ENCODE assay signal across 22 cellular contexts in the genomic region with DNA sequence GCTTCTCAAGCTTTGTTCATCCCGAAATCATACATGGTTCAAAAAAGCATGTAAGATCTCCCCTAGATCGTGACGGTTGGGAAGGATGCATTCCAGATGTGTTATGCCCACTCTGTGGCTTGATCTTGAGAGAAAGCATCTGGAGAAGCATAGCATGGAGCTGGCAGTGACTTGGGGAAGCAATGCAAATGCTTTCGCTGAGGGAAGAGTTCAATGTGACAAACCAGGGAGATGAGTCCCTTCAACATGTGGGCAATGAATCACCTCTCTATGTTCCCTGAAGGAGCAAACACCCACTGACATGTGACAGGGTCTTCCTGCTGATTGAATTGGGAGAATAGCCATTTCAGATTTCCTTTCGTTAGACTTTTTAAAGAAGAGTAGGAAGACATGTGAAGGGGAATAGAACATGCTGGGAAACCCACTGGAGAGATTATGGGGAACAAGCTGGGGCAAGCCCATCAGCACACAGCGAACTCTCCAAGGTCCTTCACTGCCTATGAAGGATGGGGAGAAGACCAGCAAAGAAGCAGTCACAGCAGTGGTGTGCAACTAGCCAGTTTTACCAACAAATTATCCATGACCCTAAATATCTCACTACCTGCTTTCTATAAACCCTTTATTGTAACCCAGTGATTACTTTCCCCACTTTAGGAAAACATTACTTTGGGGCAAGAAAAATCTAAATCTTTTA. TPM values are rescaled to one million over a fixed set of nuclear protein-coding genes. Genes with fewer than 3 reads are reported as not detected.
DNase-seq lines count a peak whose midpoint lies in the region; ATAC-seq and TF ChIP-seq lines count a peak whose summit lies in the region.
"Had no signal": no experiment of that assay in that cellular context is flagged by ENCODE, and none has a peak within 500 bp of the region (broad histone marks: within the 10 kb centered on the region; RNA-seq: fewer than 3 reads in every experiment).

No MANE protein-coding gene starts in this region.

- H3K36me3 ChIP-seq in adipocyte (ENCODE audit: control insufficient read depth, insufficient read depth, low read length, severe bottlenecking): peaks cover 16% of the 10 kb centered on the region
- H3K36me3 ChIP-seq: SJSA1 had no signal

- no peaks in the 10 kb centered on the region for H3K36me3 Mint-ChIP-seq in natural killer cell treated with Interleukin-12 subunit alpha and Interleukin-12 subunit beta and Interleukin-15 and Interleukin-18, amount 100 ng/mL, for 72 hours
- H3K36me3 Mint-ChIP-seq: stimulated activated effector memory CD8-positive, alpha-beta T cell treated with anti-CD3 and anti-CD28 coated beads, Interleukin-12 subunit alpha, Interleukin-12 subunit beta, amount 100 ng/mL, for 72 hours had no signal

- H3K9ac ChIP-seq in adipocyte (ENCODE audit: low read length): no peak overlapping the region

- peak; percentile 25 for DNase-seq in AG20443 (ENCODE audit: low spot score)
- DNase-seq in HFF-Myc (ENCODE audit: extremely low read depth, low read depth): peak; percentile 72
- peak; percentile 79 for DNase-seq in adipocyte (ENCODE audit: low read depth)
- DNase-seq in foreskin keratinocyte: peak in 1 of 2 donors; percentile 43
- DNase-seq in natural killer cell treated with Interleukin-12 subunit alpha and Interleukin-12 subunit beta and Interleukin-15 and Interleukin-18, amount 100 ng/mL, for 72 hours (ENCODE audit: low spot score): no peak
- no peak for DNase-seq in posterior cingulate gyrus
- DNase-seq in DMS153 (lab: John Stamatoyannopoulos, UW): no peak
- DNase-seq: activated CD4-positive, alpha-beta T cell treated with anti-CD3 and anti-CD28 coated beads, Interleukin-2, amount 50 U/mL, for 48 hours; activated CD8-positive, alpha-beta memory T cell treated with anti-CD3 and anti-CD28 coated beads, Interleukin-2, amount 50 U/mL, for 48 hours; activated effector memory CD4-positive, alpha-beta T cell treated with Interleukin-2 at 50 U/mL for 16 hours; Kasumi-1; left lung; NCI-H187 treated with DMSO at 0.1 percent for 48 hours; NCI-H446; Peyer's patch; sigmoid colon; T-helper 17 cell had no signal

- no peak overlapping the region for H3K27ac ChIP-seq in foreskin keratinocyte
- H3K27ac ChIP-seq: left lung, Peyer's patch, SJSA1 had no signal

- no peak overlapping the region for H3K4me3 Mint-ChIP-seq in natural killer cell treated with Interleukin-12 subunit alpha and Interleukin-12 subunit beta and Interleukin-15 and Interleukin-18, amount 100 ng/mL, for 72 hours
- H3K4me3 Mint-ChIP-seq: dendritic cell treated with granulocyte-macrophage colony-stimulating factor and Interleukin-4, amounts not matched to agents 40 ng/mL and 50 ng/mL, for 4 days; stimulated activated effector memory CD8-positive, alpha-beta T cell treated with anti-CD3 and anti-CD28 coated beads, Interleukin-12 subunit alpha, Interleukin-12 subunit beta, amount 100 ng/mL, for 72 hours; T-helper 17 cell had no signal

- intact Hi-C loops in posterior cingulate gyrus (cut with DNase I): no loop called here

- no peaks in the 10 kb centered on the region for H3K4me1 Mint-ChIP-seq in natural killer cell treated with Interleukin-12 subunit alpha and Interleukin-12 subunit beta and Interleukin-15 and Interleukin-18, amount 100 ng/mL, for 72 hours (ENCODE audit: low read depth in 2 of 2)
- H3K4me1 Mint-ChIP-seq: stimulated activated effector memory CD8-positive, alpha-beta T cell treated with anti-CD3 and anti-CD28 coated beads, Interleukin-12 subunit alpha, Interleukin-12 subunit beta, amount 100 ng/mL, for 72 hours; T-helper 17 cell had no signal

- TF ChIP-seq CTCF in HFF-Myc (IDR thresholded peaks at IDR 0.05; ENCODE audit: low read depth, low read length, missing control alignments) (no peak), foreskin keratinocyte (conservative IDR thresholded peaks at IDR 0.05) (no peak)

- ATAC-seq in foreskin keratinocyte: peak; percentile 53
- no peak for ATAC-seq in natural killer cell treated with Interleukin-12 subunit alpha and Interleukin-12 subunit beta and Interleukin-15 and Interleukin-18, amount 100 ng/mL, for 72 hours
- no peak for ATAC-seq in GM18498 (IDR thresholded peaks at IDR 0.05; ENCODE audit: unreplicated experiment)
- ATAC-seq: GM12878; left lung; stimulated activated effector memory CD8-positive, alpha-beta T cell treated with anti-CD3 and anti-CD28 coated beads, Interleukin-12 subunit alpha, Interleukin-12 subunit beta, amount 100 ng/mL, for 72 hours; T-helper 17 cell had no signal

- H3K27ac Mint-ChIP-seq in natural killer cell treated with Interleukin-12 subunit alpha and Interleukin-12 subunit beta and Interleukin-15 and Interleukin-18, amount 100 ng/mL, for 72 hours: no peak overlapping the region
- H3K27ac Mint-ChIP-seq: dendritic cell treated with granulocyte-macrophage colony-stimulating factor and Interleukin-4, amounts not matched to agents 40 ng/mL and 50 ng/mL, for 4 days; stimulated activated effector memory CD8-positive, alpha-beta T cell treated with anti-CD3 and anti-CD28 coated beads, Interleukin-12 subunit alpha, Interleukin-12 subunit beta, amount 100 ng/mL, for 72 hours; T-helper 17 cell had no signal

- H3K9me3 Mint-ChIP-seq in natural killer cell treated with Interleukin-12 subunit alpha and Interleukin-12 subunit beta and Interleukin-15 and Interleukin-18, amount 100 ng/mL, for 72 hours: peaks cover 15% of the 10 kb centered on the region
- H3K9me3 Mint-ChIP-seq: dendritic cell treated with granulocyte-macrophage colony-stimulating factor and Interleukin-4, amounts not matched to agents 40 ng/mL and 50 ng/mL, for 4 days had no signal

- peaks cover 32% of the 10 kb centered on the region for H3K4me1 ChIP-seq in adipocyte (ENCODE audit: control insufficient read depth, insufficient read depth, low read length)
- peaks cover 24% of the 10 kb centered on the region for H3K4me1 ChIP-seq in foreskin keratinocyte
- H3K4me1 ChIP-seq: SJSA1 had no signal

- H3K27me3 Mint-ChIP-seq in natural killer cell treated with Interleukin-12 subunit alpha and Interleukin-12 subunit beta and Interleukin-15 and Interleukin-18, amount 100 ng/mL, for 72 hours: no peaks in the 10 kb centered on the region
- H3K27me3 Mint-ChIP-seq: dendritic cell treated with granulocyte-macrophage colony-stimulating factor and Interleukin-4, amounts not matched to agents 40 ng/mL and 50 ng/mL, for 4 days had no signal

- H3K9me3 ChIP-seq in adipocyte (ENCODE audit: control insufficient read depth, low read length): no peaks in the 10 kb centered on the region
- H3K9me3 ChIP-seq: left lung, Peyer's patch, sigmoid colon, SJSA1 had no signal

- H3K27me3 ChIP-seq in adipocyte (replicated peaks; ENCODE audit: control insufficient read depth, insufficient read depth, low read length) (no peaks in the 10 kb centered on the region), foreskin keratinocyte (no peaks in the 10 kb centered on the region)
- H3K27me3 ChIP-seq: left lung, Peyer's patch, sigmoid colon, SJSA1 had no signal

- H3K4me3 ChIP-seq in HFF-Myc (replicated peaks; ENCODE audit: low read depth, low read length) (no peak overlapping the region), adipocyte (ENCODE audit: low read length) (no peak overlapping the region)
- H3K4me3 ChIP-seq: GM12878, left lung, Peyer's patch, sigmoid colon, SJSA1 had no signal

RNA-seq across cellular contexts. Expression of a gene that starts 35.1 kb away (rescaled TPM):
- 9.0 and 16.7 TPM in 2 replicates for total RNA-seq in foreskin keratinocyte
- polyA plus RNA-seq in foreskin keratinocyte: 1.8 and 4.3 TPM in 2 replicates
- not detected for total RNA-seq in natural killer cell treated with Interleukin-12 subunit alpha and Interleukin-12 subunit beta and Interleukin-15 and Interleukin-18, amount 100 ng/mL, for 72 hours

Comparison
In these comparisons a context has a peak if more than half of its experiments do, and no peak if none do; other contexts are left out.
1. DNase-seq: peak in AG20443 (single experiment), HFF-Myc (single experiment) and adipocyte (single experiment); none in natural killer cell treated with Interleukin-12 subunit alpha and Interleukin-12 subunit beta and Interleukin-15 and Interleukin-18, amount 100 ng/mL, for 72 hours (single experiment), posterior cingulate gyrus (0 of 10) and DMS153 (single experiment).
2. RNA of a gene that starts 35.1 kb away (total RNA-seq): 9.0 to 16.7 TPM in foreskin keratinocyte; not detected in natural killer cell treated with Interleukin-12 subunit alpha and Interleukin-12 subunit beta and Interleukin-15 and Interleukin-18, amount 100 ng/mL, for 72 hours; every median in the first group is over 10 times any median in the second.